21 cellular contexts compared by ENCODE assay signal in the genomic region with DNA sequence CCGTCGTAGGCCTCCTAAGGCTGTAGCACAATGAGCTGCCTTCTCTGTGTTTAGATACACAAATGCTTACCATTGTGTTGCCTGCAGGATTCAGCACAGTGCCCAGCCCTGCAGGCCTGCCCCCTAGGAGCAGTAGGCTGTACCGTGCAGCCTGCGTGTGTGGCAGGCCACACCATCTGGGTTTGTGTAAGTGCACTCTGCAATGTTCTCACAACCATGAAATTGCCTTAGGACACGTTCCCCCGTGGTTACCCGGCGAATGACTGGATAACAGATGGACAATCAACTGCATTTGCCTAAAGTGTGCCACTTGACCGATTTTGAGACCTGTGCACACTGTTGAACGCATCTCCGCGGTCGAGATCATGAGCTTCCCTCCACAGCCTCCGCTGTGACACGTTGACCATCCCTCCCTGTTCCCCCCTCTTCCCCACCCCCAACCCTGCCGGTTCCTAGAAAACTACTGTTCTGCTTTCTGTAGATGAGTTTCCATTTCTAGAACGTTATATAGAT. TPM values are rescaled to one million over a fixed set of nuclear protein-coding genes. Genes with fewer than 3 reads are reported as not detected.
DNase-seq lines count a peak whose midpoint lies in the region; ATAC-seq, FAIRE-seq and TF ChIP-seq lines count a peak whose summit lies in the region.
"Had no signal": no experiment of that assay in that cellular context is flagged by ENCODE, and none has a peak within 500 bp of the region (broad histone marks: within the 10 kb centered on the region; RNA-seq: fewer than 3 reads in every experiment).

No MANE protein-coding gene starts in this region.

- peak overlapping the region in 1 of 2 experiments; percentile 51 for H2BK12ac ChIP-seq in mesenchymal stem cell (ENCODE audit: low read length in 2 of 2)

- H4K8ac ChIP-seq in mesenchymal stem cell (ENCODE audit: low read length), result no peak overlapping the region

- peak; percentile 44 for FAIRE-seq in HTR-8/SVneo (lab: Jason Lieb, UNC)
- no peak for FAIRE-seq in HepG2 (lab: Jason Lieb, UNC)
- FAIRE-seq: G401.6, GM12892 had no signal

- H3K4me3 Mint-ChIP-seq in WTC11 (no peak overlapping the region), chondrocyte (ENCODE audit: unreplicated experiment) (no peak overlapping the region)
- H3K4me3 Mint-ChIP-seq: activated CD8-positive, alpha-beta T cell treated with anti-CD3 and anti-CD28 coated beads for 36 hours; effector memory CD8-positive, alpha-beta T cell had no signal

- H3K14ac ChIP-seq in mesenchymal stem cell (ENCODE audit: low read length in 2 of 2), result peak overlapping the region in 1 of 2 experiments; percentile 44

- no peaks in the 10 kb centered on the region for H3K36me3 Mint-ChIP-seq in WTC11
- H3K36me3 Mint-ChIP-seq in chondrocyte (ENCODE audit: low read depth), result peaks cover 2% of the 10 kb centered on the region

- peak overlapping the region in 1 of 2 experiments; percentile 49 for H3K18ac ChIP-seq in mesenchymal stem cell (ENCODE audit: low read depth in 1 of 2, low read length in 2 of 2)

- DNase-seq in AG10803 (ENCODE audit: low read depth) (peak; percentile 34), HTR-8/SVneo (ENCODE audit: insufficient read length, low spot score) (no peak), WTC11 (ENCODE audit: low spot score) (no peak), HepG2 (ENCODE audit: low spot score) (no peak), chondrocyte (ENCODE audit: low spot score) (no peak), mesenchymal stem cell (no peak), EL (no peak)
- DNase-seq: activated CD8-positive, alpha-beta T cell treated with anti-CD3 and anti-CD28 coated beads for 36 hours; activated T-cell treated with anti-CD3 and anti-CD28 coated beads, Interleukin-2, amount 50 U/mL, for 48 hours; Caco-2; effector memory CD8-positive, alpha-beta T cell; left ventricle myocardium inferior; NCI-H2029; NCI-H526 treated with DMSO at 0.1 percent for 48 hours; stimulated activated naive CD4-positive, alpha-beta T cell had no signal

- no peaks in the 10 kb centered on the region for H3K36me3 ChIP-seq in HepG2 (replicated peaks in 1 of 2; ENCODE audit: control insufficient read depth in 1 of 2, insufficient read depth in 2 of 2, low read length in 2 of 2)
- H3K36me3 ChIP-seq in mesenchymal stem cell (ENCODE audit: control insufficient read depth in 1 of 2, insufficient read depth in 2 of 2, low read depth in 1 of 2, low read length in 2 of 2), result no peaks in the 10 kb centered on the region
- H3K36me3 ChIP-seq: HAP-1, left ventricle myocardium inferior, prostate gland had no signal

- BruUV-seq in HepG2 (replicated peaks; lab: Mats Ljungman, UMichigan), result no TSS peak

- H3K9me3 ChIP-seq in HepG2 (ENCODE audit: low read length), result no peaks in the 10 kb centered on the region
- H3K9me3 ChIP-seq in mesenchymal stem cell (ENCODE audit: control insufficient read depth, low read length), result no peaks in the 10 kb centered on the region
- H3K9me3 ChIP-seq: Caco-2, HAP-1, prostate gland had no signal

- H3K23ac ChIP-seq in mesenchymal stem cell (ENCODE audit: low read length in 2 of 2), result no peak overlapping the region

- no peak overlapping the region for H2AK5ac ChIP-seq in mesenchymal stem cell (ENCODE audit: low read length, severe bottlenecking)

- H3K4me3 ChIP-seq in AG10803 (ENCODE audit: low read length) (no peak overlapping the region), HepG2 (replicated peaks in 1 of 3; ENCODE audit: insufficient read depth in 1 of 3, low read depth in 2 of 3, low read length in 3 of 3) (no peak overlapping the region), mesenchymal stem cell (ENCODE audit: insufficient read depth in 1 of 2, low read depth in 1 of 2, low read length in 2 of 2) (no peak overlapping the region)
- H3K4me3 ChIP-seq: HAP-1, left ventricle myocardium inferior, prostate gland had no signal

- H3K9me3 Mint-ChIP-seq in WTC11 (peaks cover 7% of the 10 kb centered on the region), chondrocyte (ENCODE audit: low read depth) (peaks cover 9% of the 10 kb centered on the region)
- H3K9me3 Mint-ChIP-seq: activated CD8-positive, alpha-beta T cell treated with anti-CD3 and anti-CD28 coated beads for 36 hours; effector memory CD8-positive, alpha-beta T cell had no signal

- H2AFZ ChIP-seq in HepG2 (ENCODE audit: low read length), result no peak overlapping the region
- no peak overlapping the region for H2AFZ ChIP-seq in mesenchymal stem cell (ENCODE audit: low read depth, low read length)

- H3K4ac ChIP-seq in mesenchymal stem cell (ENCODE audit: low read depth in 1 of 2, low read length in 2 of 2), result no peak overlapping the region

- H3K27ac Mint-ChIP-seq in WTC11, result no peak overlapping the region
- H3K27ac Mint-ChIP-seq in chondrocyte (ENCODE audit: unreplicated experiment), result no peak overlapping the region
- H3K27ac Mint-ChIP-seq: activated CD8-positive, alpha-beta T cell treated with anti-CD3 and anti-CD28 coated beads for 36 hours had no signal

- H3K9ac ChIP-seq in HepG2 (ENCODE audit: insufficient read depth, low read depth, low read length) (no peak overlapping the region), mesenchymal stem cell (ENCODE audit: low read length) (no peak overlapping the region)

- peaks cover 27% of the 10 kb centered on the region for H3K4me1 ChIP-seq in HepG2 (ENCODE audit: insufficient read depth, low read length)
- peaks cover 30% of the 10 kb centered on the region for H3K4me1 ChIP-seq in mesenchymal stem cell (ENCODE audit: control insufficient read depth, insufficient read depth, low read depth, low read length)
- H3K4me1 ChIP-seq: Caco-2, HAP-1, left ventricle myocardium inferior, prostate gland had no signal

- POLR2A ChIA-PET in WTC11 (lab: Charles Lee), result no interaction called here
- POLR2A ChIA-PET in HepG2 (lab: Yijun Ruan, JAX), result no interaction called here

- TF ChIP-seq RAD21 in HepG2 (CRISPR knock-in tag; IDR thresholded peaks at IDR 0.05), result no peak

- no peak for TF ChIP-seq POLR2A in HepG2 (IDR thresholded peaks at IDR 0.05; ENCODE audit: insufficient read depth in 1 of 2, low read depth in 2 of 2, low read length in 2 of 2)

- CTCF ChIA-PET in WTC11 (lab: Charles Lee), result interaction anchor here (0.7 to 2.1 kb wide), 10 partner anchors 11 to 371 kb away, joined by 3 to 11 read pairs (median 6); a partner anchor contains a TSS
- CTCF ChIA-PET in HepG2 (lab: Yijun Ruan, JAX; ENCODE audit: low intra/inter-chr PET ratio, low total read pairs), result no interaction called here

- H3K4me1 Mint-ChIP-seq in WTC11 (no peaks in the 10 kb centered on the region), chondrocyte (ENCODE audit: low read depth) (peaks cover 20% of the 10 kb centered on the region)

- no peak overlapping the region for H2BK15ac ChIP-seq in mesenchymal stem cell (ENCODE audit: low read depth, poor library complexity, severe bottlenecking)

- H3K27me3 ChIP-seq in HepG2 (ENCODE audit: control insufficient read depth in 1 of 2, insufficient read depth in 2 of 2, low read length in 2 of 2), result peaks cover 15 to 63% of the 10 kb centered on the region in 2 experiments
- H3K27me3 ChIP-seq in mesenchymal stem cell (ENCODE audit: control insufficient read depth in 1 of 2, insufficient read depth in 1 of 2, low read length in 2 of 2), result peaks cover 0 to 16% of the 10 kb centered on the region in 2 experiments

- intact Hi-C loops in HepG2 (cut with micrococcal nuclease; ENCODE audit: unreplicated experiment), result no loop called here

- TF ChIP-seq CTCF in AG10803 (conservative IDR thresholded peaks at IDR 0.05; ENCODE audit: low read length) (0 out of 2 replicates have a peak, but pooled peaks have one; percentile 9), WTC11 (IDR thresholded peaks at IDR 0.05) (no peak), HepG2 (CRISPR knock-in tag; IDR thresholded peaks at IDR 0.05) (no peak), chondrocyte (IDR thresholded peaks at IDR 0.05) (no peak)

- no peaks in the 10 kb centered on the region for H3K79me1 ChIP-seq in mesenchymal stem cell (replicated peaks; ENCODE audit: low read length, poor library complexity, severe bottlenecking)

- WGBS in HepG2 (ENCODE audit: low lambda C conversion rate), result 33% methylated on average over 7 of the region's 17 CpGs
- WGBS in mesenchymal stem cell, result 89% methylated on average over 17 of the region's 17 CpGs

- H2BK5ac ChIP-seq in mesenchymal stem cell (ENCODE audit: low read depth, low read length, poor library complexity, severe bottlenecking), result no peak overlapping the region

- no peak overlapping the region for H4K91ac ChIP-seq in mesenchymal stem cell (ENCODE audit: low read length)

- H2BK120ac ChIP-seq in mesenchymal stem cell (ENCODE audit: low read depth, low read length), result no peak overlapping the region

- H3K27ac ChIP-seq in HepG2 (ENCODE audit: extremely low read length, insufficient read depth, low read length) (no peak overlapping the region), mesenchymal stem cell (ENCODE audit: low read length, poor library complexity, severe bottlenecking) (no peak overlapping the region)
- H3K27ac ChIP-seq: left ventricle myocardium inferior, prostate gland had no signal

- in situ Hi-C loops in HepG2 (cut with HindIII; ENCODE audit: extremely low pct_ligation_motif_present, low pct_unique_long_range_greater_than_20kb), result no loop called here

- ATAC-seq in WTC11, result peak; percentile 84
- peak; percentile 26 for ATAC-seq in HepG2
- ATAC-seq in GM18511 (IDR thresholded peaks at IDR 0.05; ENCODE audit: unreplicated experiment), result no peak
- ATAC-seq: activated CD8-positive, alpha-beta T cell treated with anti-CD3 and anti-CD28 coated beads for 36 hours; effector memory CD8-positive, alpha-beta T cell had no signal

- H3K27me3 Mint-ChIP-seq in WTC11 (ENCODE audit: low read depth) (peaks cover 20% of the 10 kb centered on the region), chondrocyte (ENCODE audit: low read depth) (no peaks in the 10 kb centered on the region)
- H3K27me3 Mint-ChIP-seq: activated CD8-positive, alpha-beta T cell treated with anti-CD3 and anti-CD28 coated beads for 36 hours had no signal

- H4K20me1 ChIP-seq in HepG2 (ENCODE audit: insufficient read depth, low read length), result no peaks in the 10 kb centered on the region

- no peak for TF ChIP-seq EP300 in HepG2 (IDR thresholded peaks at IDR 0.05; ENCODE audit: low read depth in 2 of 2, low read length in 2 of 2)
- no peak for TF ChIP-seq EP300 in HepG2 (CRISPR knock-in tag; IDR thresholded peaks at IDR 0.05; ENCODE audit: borderline replicate concordance)

- H3K79me2 ChIP-seq in HepG2 (ENCODE audit: insufficient read depth, low read length), result no peaks in the 10 kb centered on the region

- no peak overlapping the region for H3K4me2 ChIP-seq in HepG2 (ENCODE audit: low read depth, low read length)
- H3K4me2 ChIP-seq in mesenchymal stem cell (ENCODE audit: low read length, poor library complexity, severe bottlenecking), result no peak overlapping the region

RNA-seq across cellular contexts. Expression of a gene that starts 22.1 kb away (rescaled TPM):
- total RNA-seq in WTC11 (2021) (194 to 199 TPM (median 198 TPM) in 3 replicates), HepG2 (2016; rRNA removed; fragmentation: Illumina TruSeq; extraction: Trizol) (41.6 and 143 TPM in 2 replicates), chondrocyte (935 to 3,230 TPM (median 949 TPM) in 3 replicates)
- 27.5 and 30.2 TPM in 2 replicates for total RNA-seq in HepG2 (2016; cell fraction: cytosol; rRNA removed; fragmentation: Illumina TruSeq; extraction: Trizol; ENCODE audit: low read depth)
- total RNA-seq in HepG2 (2016; cell fraction: insoluble cytoplasmic fraction; rRNA removed; fragmentation: Illumina TruSeq; extraction: Trizol), result 34.4 and 150 TPM in 2 replicates
- total RNA-seq in HepG2 (2016; cell fraction: membrane; rRNA removed; fragmentation: Illumina TruSeq; extraction: Trizol), result 48.5 and 49.5 TPM in 2 replicates
- 148 and 175 TPM in 2 replicates for total RNA-seq in HepG2 (2016; cell fraction: nucleus; rRNA removed; fragmentation: Illumina TruSeq; extraction: Trizol)
- polyA plus RNA-seq in HepG2 (2011; rRNA removed), result 230 and 408 TPM in 2 replicates
- polyA plus RNA-seq in HepG2 (2011; cell fraction: cytosol; rRNA removed), result 243 and 281 TPM in 2 replicates
- 384 and 418 TPM in 2 replicates for polyA plus RNA-seq in HepG2 (2011; cell fraction: nucleus; rRNA removed)
- 353 and 402 TPM in 2 replicates for polyA plus RNA-seq in HepG2 (2012)
- 52.6 and 53.6 TPM in 2 replicates for polyA plus RNA-seq in HepG2 (2016; cell fraction: cytosol; fragmentation: Illumina TruSeq; extraction: Trizol; ENCODE audit: low read depth)
- polyA plus RNA-seq in HepG2 (2016; cell fraction: insoluble cytoplasmic fraction; fragmentation: Illumina TruSeq; extraction: Trizol; ENCODE audit: low read depth), result 67.0 and 91.4 TPM in 2 replicates
- polyA plus RNA-seq in HepG2 (2016; cell fraction: membrane; fragmentation: Illumina TruSeq; extraction: Trizol; ENCODE audit: low read depth), result 63.0 and 71.7 TPM in 2 replicates
- polyA plus RNA-seq in HepG2 (2016; cell fraction: nucleus; fragmentation: Illumina TruSeq; extraction: Trizol; ENCODE audit: insufficient read depth, low read depth), result 389 and 405 TPM in 2 replicates
- polyA minus RNA-seq in HepG2 (2011; rRNA and poly(A)+ RNA removed; ENCODE audit: low replicate concordance), result 165 and 658 TPM in 2 replicates
- 233 and 311 TPM in 2 replicates for polyA minus RNA-seq in HepG2 (2011; cell fraction: cytosol; rRNA and poly(A)+ RNA removed)
- polyA minus RNA-seq in HepG2 (2011; cell fraction: nucleus; rRNA and poly(A)+ RNA removed), result 60.6 and 93.4 TPM in 2 replicates
- 431 TPM for polyA plus RNA-seq in mesenchymal stem cell (2013, experiment 1 of 2)
- 422 TPM for polyA plus RNA-seq in mesenchymal stem cell (2013, experiment 2 of 2)

RNA-seq across cellular contexts. Expression of a gene that starts 35.4 kb away (rescaled TPM):
- 0.80 to 1.7 TPM (median 1.3 TPM) in 3 replicates for total RNA-seq in WTC11 (2021)
- 0.09 TPM in 1 of 2 replicates, not detected in the other for total RNA-seq in HepG2 (2016; rRNA removed; fragmentation: Illumina TruSeq; extraction: Trizol)
- not detected in 2 replicates for total RNA-seq in HepG2 (2016; cell fraction: cytosol; rRNA removed; fragmentation: Illumina TruSeq; extraction: Trizol; ENCODE audit: low read depth)
- not detected in 2 replicates for total RNA-seq in HepG2 (2016; cell fraction: insoluble cytoplasmic fraction; rRNA removed; fragmentation: Illumina TruSeq; extraction: Trizol)
- total RNA-seq in HepG2 (2016; cell fraction: membrane; rRNA removed; fragmentation: Illumina TruSeq; extraction: Trizol), result not detected in 2 replicates
- total RNA-seq in HepG2 (2016; cell fraction: nucleus; rRNA removed; fragmentation: Illumina TruSeq; extraction: Trizol), result not detected in 2 replicates
- polyA plus RNA-seq in HepG2 (2011; rRNA removed), result 0.13 and 0.22 TPM in 2 replicates
- 0.08 and 0.11 TPM in 2 replicates for polyA plus RNA-seq in HepG2 (2011; cell fraction: cytosol; rRNA removed)
- polyA plus RNA-seq in HepG2 (2011; cell fraction: nucleus; rRNA removed), result 1.8 and 2.5 TPM in 2 replicates
- polyA plus RNA-seq in HepG2 (2012), result 0.47 and 1.3 TPM in 2 replicates
- not detected in 2 replicates for polyA plus RNA-seq in HepG2 (2016; cell fraction: cytosol; fragmentation: Illumina TruSeq; extraction: Trizol; ENCODE audit: low read depth)
- not detected in 2 replicates for polyA plus RNA-seq in HepG2 (2016; cell fraction: insoluble cytoplasmic fraction; fragmentation: Illumina TruSeq; extraction: Trizol; ENCODE audit: low read depth)
- not detected in 2 replicates for polyA plus RNA-seq in HepG2 (2016; cell fraction: membrane; fragmentation: Illumina TruSeq; extraction: Trizol; ENCODE audit: low read depth)
- not detected in 2 replicates for polyA plus RNA-seq in HepG2 (2016; cell fraction: nucleus; fragmentation: Illumina TruSeq; extraction: Trizol; ENCODE audit: insufficient read depth, low read depth)
- polyA minus RNA-seq in HepG2 (2011; rRNA and poly(A)+ RNA removed; ENCODE audit: low replicate concordance), result 0.28 and 0.44 TPM in 2 replicates
- not detected in 2 replicates for polyA minus RNA-seq in HepG2 (2011; cell fraction: cytosol; rRNA and poly(A)+ RNA removed)
- 1.0 and 1.6 TPM in 2 replicates for polyA minus RNA-seq in HepG2 (2011; cell fraction: nucleus; rRNA and poly(A)+ RNA removed)
- 39.8 to 159 TPM (median 41.2 TPM) in 3 replicates for total RNA-seq in chondrocyte
- 0.61 TPM for polyA plus RNA-seq in mesenchymal stem cell (2013, experiment 1 of 2)
- 0.53 TPM for polyA plus RNA-seq in mesenchymal stem cell (2013, experiment 2 of 2)
- total RNA-seq: A673 had no signal

RNA-seq across cellular contexts. Expression of a gene that starts 49.0 kb away (rescaled TPM):
- total RNA-seq in WTC11 (2021), result 0.37 TPM in 1 of 3 replicates, not detected in the others
- total RNA-seq in HepG2 (2016; rRNA removed; fragmentation: Illumina TruSeq; extraction: Trizol), result 0.60 TPM in 1 of 2 replicates, not detected in the other
- total RNA-seq in HepG2 (2016; cell fraction: cytosol; rRNA removed; fragmentation: Illumina TruSeq; extraction: Trizol; ENCODE audit: low read depth), result not detected in 2 replicates
- 0.19 TPM in 1 of 2 replicates, not detected in the other for total RNA-seq in HepG2 (2016; cell fraction: insoluble cytoplasmic fraction; rRNA removed; fragmentation: Illumina TruSeq; extraction: Trizol)
- total RNA-seq in HepG2 (2016; cell fraction: membrane; rRNA removed; fragmentation: Illumina TruSeq; extraction: Trizol), result 0.12 and 0.24 TPM in 2 replicates
- total RNA-seq in HepG2 (2016; cell fraction: nucleus; rRNA removed; fragmentation: Illumina TruSeq; extraction: Trizol), result 0.38 and 1.4 TPM in 2 replicates
- 2.1 and 2.3 TPM in 2 replicates for polyA plus RNA-seq in HepG2 (2011; rRNA removed)
- 0.23 and 0.67 TPM in 2 replicates for polyA plus RNA-seq in HepG2 (2011; cell fraction: cytosol; rRNA removed)
- polyA plus RNA-seq in HepG2 (2011; cell fraction: nucleus; rRNA removed), result 64.9 and 87.5 TPM in 2 replicates
- polyA plus RNA-seq in HepG2 (2012), result 0.56 and 1.3 TPM in 2 replicates
- not detected in 2 replicates for polyA plus RNA-seq in HepG2 (2016; cell fraction: cytosol; fragmentation: Illumina TruSeq; extraction: Trizol; ENCODE audit: low read depth)
- polyA plus RNA-seq in HepG2 (2016; cell fraction: insoluble cytoplasmic fraction; fragmentation: Illumina TruSeq; extraction: Trizol; ENCODE audit: low read depth), result not detected in 2 replicates
- polyA plus RNA-seq in HepG2 (2016; cell fraction: membrane; fragmentation: Illumina TruSeq; extraction: Trizol; ENCODE audit: low read depth), result not detected in 2 replicates
- polyA plus RNA-seq in HepG2 (2016; cell fraction: nucleus; fragmentation: Illumina TruSeq; extraction: Trizol; ENCODE audit: insufficient read depth, low read depth), result 1.7 and 2.2 TPM in 2 replicates
- 0.28 TPM in 1 of 2 replicates, not detected in the other for polyA minus RNA-seq in HepG2 (2011; rRNA and poly(A)+ RNA removed; ENCODE audit: low replicate concordance)
- polyA minus RNA-seq in HepG2 (2011; cell fraction: cytosol; rRNA and poly(A)+ RNA removed), result 0.62 TPM in 1 of 2 replicates, not detected in the other
- polyA minus RNA-seq in HepG2 (2011; cell fraction: nucleus; rRNA and poly(A)+ RNA removed), result 2.9 and 3.7 TPM in 2 replicates
- 7.1 to 20.4 TPM (median 7.3 TPM) in 3 replicates for total RNA-seq in chondrocyte
- not detected for polyA plus RNA-seq in mesenchymal stem cell (2013, experiment 1 of 2)
- polyA plus RNA-seq in mesenchymal stem cell (2013, experiment 2 of 2), result not detected
- total RNA-seq: A673; activated CD8-positive, alpha-beta T cell treated with anti-CD3 and anti-CD28 coated beads for 36 hours; left ventricle myocardium inferior had no signal

RNA-seq across cellular contexts. Expression of a gene that starts 53.0 kb away (rescaled TPM):
- total RNA-seq in WTC11 (2021) (0.41 TPM in 1 of 3 replicates, not detected in the others), HepG2 (2016; rRNA removed; fragmentation: Illumina TruSeq; extraction: Trizol) (7.2 and 8.5 TPM in 2 replicates), chondrocyte (1.3 to 3.2 TPM (median 1.4 TPM) in 3 replicates)
- 4.6 and 5.0 TPM in 2 replicates for total RNA-seq in HepG2 (2016; cell fraction: cytosol; rRNA removed; fragmentation: Illumina TruSeq; extraction: Trizol; ENCODE audit: low read depth)
- total RNA-seq in HepG2 (2016; cell fraction: insoluble cytoplasmic fraction; rRNA removed; fragmentation: Illumina TruSeq; extraction: Trizol), result 6.9 and 7.7 TPM in 2 replicates
- total RNA-seq in HepG2 (2016; cell fraction: membrane; rRNA removed; fragmentation: Illumina TruSeq; extraction: Trizol), result 5.9 and 6.3 TPM in 2 replicates
- 2.2 and 3.4 TPM in 2 replicates for total RNA-seq in HepG2 (2016; cell fraction: nucleus; rRNA removed; fragmentation: Illumina TruSeq; extraction: Trizol)
- polyA plus RNA-seq in HepG2 (2011; rRNA removed), result 12.0 and 21.2 TPM in 2 replicates
- polyA plus RNA-seq in HepG2 (2011; cell fraction: cytosol; rRNA removed), result 19.5 and 30.5 TPM in 2 replicates
- polyA plus RNA-seq in HepG2 (2011; cell fraction: nucleus; rRNA removed), result 47.5 and 50.6 TPM in 2 replicates
- 52.9 and 67.0 TPM in 2 replicates for polyA plus RNA-seq in HepG2 (2012)
- 7.5 and 8.0 TPM in 2 replicates for polyA plus RNA-seq in HepG2 (2016; cell fraction: cytosol; fragmentation: Illumina TruSeq; extraction: Trizol; ENCODE audit: low read depth)
- 6.6 and 8.3 TPM in 2 replicates for polyA plus RNA-seq in HepG2 (2016; cell fraction: insoluble cytoplasmic fraction; fragmentation: Illumina TruSeq; extraction: Trizol; ENCODE audit: low read depth)
- 4.0 and 6.2 TPM in 2 replicates for polyA plus RNA-seq in HepG2 (2016; cell fraction: membrane; fragmentation: Illumina TruSeq; extraction: Trizol; ENCODE audit: low read depth)
- polyA plus RNA-seq in HepG2 (2016; cell fraction: nucleus; fragmentation: Illumina TruSeq; extraction: Trizol; ENCODE audit: insufficient read depth, low read depth), result 5.3 and 9.8 TPM in 2 replicates
- 2.8 TPM in 1 of 2 replicates, not detected in the other for polyA minus RNA-seq in HepG2 (2011; rRNA and poly(A)+ RNA removed; ENCODE audit: low replicate concordance)
- polyA minus RNA-seq in HepG2 (2011; cell fraction: cytosol; rRNA and poly(A)+ RNA removed), result 3.9 and 4.6 TPM in 2 replicates
- polyA minus RNA-seq in HepG2 (2011; cell fraction: nucleus; rRNA and poly(A)+ RNA removed), result 2.6 and 3.2 TPM in 2 replicates
- not detected for polyA plus RNA-seq in mesenchymal stem cell (2013, experiment 1 of 2)
- 0.07 TPM for polyA plus RNA-seq in mesenchymal stem cell (2013, experiment 2 of 2)
- total RNA-seq: A673, left ventricle myocardium inferior had no signal

Comparison
In these comparisons a context has a peak if more than half of its experiments do, and no peak if none do; other contexts are left out.
1. RNA of a gene that starts 35.4 kb away (total RNA-seq): 39.8 to 159 TPM in chondrocyte; 0.80 to 1.7 TPM in WTC11 and 0.09 TPM in HepG2; every median in the first group is over 10 times any median in the second.